11 cellular contexts compared by ENCODE assay signal in the genomic region with DNA sequence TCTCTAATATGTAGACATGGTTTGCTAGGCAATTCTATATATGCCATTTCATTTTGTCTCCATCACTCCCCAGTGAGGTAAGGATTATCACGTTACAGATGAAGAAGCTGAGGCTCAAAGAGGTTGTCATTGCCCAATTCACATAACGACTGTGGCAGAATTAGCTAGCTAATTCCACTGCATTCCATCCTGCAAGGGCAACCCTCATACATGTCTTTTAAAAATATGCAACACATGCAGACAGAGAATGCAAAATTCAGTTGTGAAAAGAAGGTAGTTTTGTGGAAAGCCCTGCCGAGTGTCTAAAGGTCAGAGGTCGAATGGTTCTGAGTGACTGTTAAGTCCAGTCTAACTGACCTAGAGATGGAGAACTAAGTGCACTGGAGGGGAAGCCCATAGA.
"Had no signal": no experiment of that assay in that cellular context is flagged by ENCODE, and none has a peak within 500 bp of the region (broad histone marks: within the 10 kb centered on the region; RNA-seq: fewer than 3 reads in every experiment).

No MANE protein-coding gene starts in this region.

- H3K9me3 ChIP-seq: HAP-1 had no signal

- H3K27ac Mint-ChIP-seq: GM23338, H9, HFFc6 had no signal

- H3K4me3 ChIP-seq: GM23248, GM23338, HAP-1 had no signal

- H3K9me3 Mint-ChIP-seq: GM23338, H9, HFFc6 had no signal

- H3K4me2 ChIP-seq: GM23338 had no signal

- H3K4me1 ChIP-seq: HAP-1 had no signal

- H3K36me3 ChIP-seq: HAP-1 had no signal

- H2AFZ ChIP-seq: GM23248, GM23338 had no signal

- FAIRE-seq: H1, H54 had no signal

- H3K27ac ChIP-seq: GM23248 had no signal

- H3K9ac ChIP-seq: GM23248 had no signal

- ATAC-seq: GM23338, HCT116 had no signal

- H3K4me3 Mint-ChIP-seq: GM23338, H9, HFFc6 had no signal

- DNase-seq: GM23248, GOT3, H7, H9, HCEC 1CT, HFFc6 had no signal
